In the genomic region with DNA sequence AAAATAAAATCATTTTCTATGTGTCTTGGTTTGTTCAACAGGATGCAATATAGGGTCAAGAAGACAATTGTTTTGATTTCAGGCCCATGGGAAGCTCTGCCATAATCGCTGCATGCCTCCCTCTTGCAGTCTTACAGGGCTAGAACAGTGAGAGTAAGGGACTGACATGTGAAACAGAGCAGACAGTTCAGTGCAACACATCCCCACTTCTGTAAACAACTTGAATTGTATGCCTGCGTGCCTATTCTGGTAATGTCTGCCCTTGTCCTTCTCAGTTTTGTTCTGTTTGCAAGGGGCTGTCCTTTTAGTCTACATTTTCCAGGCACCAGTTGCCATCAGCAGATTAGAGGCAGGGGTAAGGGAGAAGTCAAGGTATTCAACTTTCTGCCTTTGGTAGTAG, we compare ENCODE assay signal across 28 cellular contexts. TPM values are rescaled to one million over a fixed set of nuclear protein-coding genes. Genes with fewer than 3 reads are reported as not detected.
"Had no signal": no experiment of that assay in that cellular context is flagged by ENCODE, and none has a peak within 500 bp of the region (broad histone marks: within the 10 kb centered on the region; RNA-seq: fewer than 3 reads in every experiment).

No MANE protein-coding gene starts in this region.

- FAIRE-seq: kidney, TTC549 had no signal

- H3K27me3 Mint-ChIP-seq: type B pancreatic cell had no signal

- H3K4me3 Mint-ChIP-seq: activated naive CD8-positive, alpha-beta T cell; naive thymus-derived CD8-positive, alpha-beta T cell; neural crest cell; stimulated activated naive CD8-positive, alpha-beta T cell treated with anti-CD3 and anti-CD28 coated beads, Interleukin-15, Interleukin-2, amounts not matched to agents 100 ng/mL and 50 ng/mL, for 24 hours; type B pancreatic cell had no signal

- H3K4me3 ChIP-seq: body of pancreas, coronary artery, dorsolateral prefrontal cortex, gastroesophageal sphincter, right atrium auricular region, spleen, thoracic aorta, uterus had no signal

- H3K9me3 ChIP-seq: body of pancreas, gastroesophageal sphincter, thoracic aorta, uterus had no signal

- H3K36me3 ChIP-seq: gastroesophageal sphincter, right atrium auricular region, spleen, thoracic aorta, uterus, WERI-Rb-1 had no signal

- ATAC-seq: activated CD4-positive, CD25-positive, alpha-beta regulatory T cell treated with anti-CD3 and anti-CD28 coated beads, Interleukin-2, amount 50 U/mL, for 24 hours; body of pancreas; gastroesophageal sphincter; left colon; naive thymus-derived CD8-positive, alpha-beta T cell had no signal

- H3K27ac Mint-ChIP-seq: activated naive CD8-positive, alpha-beta T cell; naive thymus-derived CD8-positive, alpha-beta T cell; stimulated activated naive CD8-positive, alpha-beta T cell treated with anti-CD3 and anti-CD28 coated beads, Interleukin-15, Interleukin-2, amounts not matched to agents 100 ng/mL and 50 ng/mL, for 24 hours; type B pancreatic cell had no signal

- H3K27me3 ChIP-seq: body of pancreas, dorsolateral prefrontal cortex, gastroesophageal sphincter, right atrium auricular region, spleen had no signal

- DNase-seq: activated CD4-positive, alpha-beta T cell treated with anti-CD3 and anti-CD28 coated beads for 48 hours; activated CD4-positive, alpha-beta T cell treated with anti-CD3 and anti-CD28 coated beads, Interleukin-2, amount 50 U/mL, for 48 hours; activated CD8-positive, alpha-beta memory T cell treated with anti-CD3 and anti-CD28 coated beads for 24 hours; activated effector memory CD4-positive, alpha-beta T cell treated with Interleukin-2 at 50 U/mL for 16 hours; activated naive CD4-positive, alpha-beta T cell treated with Interleukin-2 at 50 U/mL for 16 hours; anterior cingulate cortex; body of pancreas; dorsolateral prefrontal cortex; effector memory CD4-positive, alpha-beta T cell; hippocampal formation; kidney; left colon; naive thymus-derived CD8-positive, alpha-beta T cell; occipital lobe; spleen; stimulated activated CD4-positive, alpha-beta T cell treated with anti-CD3 and anti-CD28 coated beads, Interleukin-2, amount 100 ng/mL, for 48 hours; uterus; WERI-Rb-1 had no signal

- H3K36me3 Mint-ChIP-seq: activated naive CD8-positive, alpha-beta T cell; type B pancreatic cell had no signal

- H3K27ac ChIP-seq: body of pancreas, coronary artery, dorsolateral prefrontal cortex, gastroesophageal sphincter, right atrium auricular region, spleen, thoracic aorta, uterus, WERI-Rb-1 had no signal

- H3K9me3 Mint-ChIP-seq: neural crest cell had no signal

- H3K4me1 Mint-ChIP-seq: naive thymus-derived CD8-positive, alpha-beta T cell; neural crest cell had no signal

- H3K4me1 ChIP-seq: body of pancreas, gastroesophageal sphincter, right atrium auricular region, spleen, uterus had no signal

RNA-seq across cellular contexts. Expression of a gene that starts 34.8 kb away (rescaled TPM):
- total RNA-seq: naive thymus-derived CD8-positive, alpha-beta T cell had no signal
- polyA plus RNA-seq: naive thymus-derived CD8-positive, alpha-beta T cell had no signal
